In the genomic region with DNA sequence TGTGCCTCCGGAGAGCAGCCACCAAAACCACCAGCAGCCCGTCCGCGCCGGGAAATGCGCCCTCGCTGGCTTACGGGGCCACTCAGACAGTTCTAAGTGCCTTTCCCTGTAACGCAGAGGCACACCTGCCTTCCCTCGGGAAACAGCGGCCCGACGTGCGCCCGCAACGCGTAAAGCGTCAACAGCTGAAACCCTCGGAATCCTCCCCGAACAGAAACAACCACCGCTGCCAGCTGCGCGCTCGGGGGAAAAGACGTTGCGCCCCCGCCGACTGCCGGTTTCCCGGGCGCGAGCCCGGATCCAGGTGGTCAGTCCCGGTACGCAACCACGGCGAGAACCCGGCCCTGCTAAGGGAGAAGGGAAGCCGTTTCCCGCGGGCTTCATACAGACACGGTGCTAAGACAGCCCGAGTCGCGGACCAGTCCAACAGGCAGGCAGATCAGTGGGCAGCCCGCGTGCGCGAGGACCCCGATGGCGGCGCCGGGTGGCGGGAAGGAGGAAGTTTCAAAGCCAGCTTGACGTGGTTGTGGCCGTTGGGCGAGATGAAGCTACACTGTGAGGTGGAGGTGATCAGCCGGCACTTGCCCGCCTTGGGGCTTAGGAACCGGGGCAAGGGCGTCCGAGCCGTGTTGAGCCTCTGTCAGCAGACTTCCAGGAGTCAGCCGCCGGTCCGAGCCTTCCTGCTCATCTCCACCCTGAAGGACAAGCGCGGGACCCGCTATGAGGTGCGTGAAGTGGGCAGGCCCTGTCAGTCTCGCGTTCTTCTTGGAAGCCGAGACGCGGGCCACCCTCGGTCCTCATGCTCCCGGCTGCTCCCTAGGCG, we compare ENCODE assay signal across 8 cellular contexts. TPM values are rescaled to one million over a fixed set of nuclear protein-coding genes. Genes with fewer than 3 reads are reported as not detected.
A peak's percentile ranks its signal among the peaks of the same experiment; 100 is the strongest.
DNase-seq lines count a peak whose midpoint lies in the region; ATAC-seq and TF ChIP-seq lines count a peak whose summit lies in the region.

A gene with protein sequence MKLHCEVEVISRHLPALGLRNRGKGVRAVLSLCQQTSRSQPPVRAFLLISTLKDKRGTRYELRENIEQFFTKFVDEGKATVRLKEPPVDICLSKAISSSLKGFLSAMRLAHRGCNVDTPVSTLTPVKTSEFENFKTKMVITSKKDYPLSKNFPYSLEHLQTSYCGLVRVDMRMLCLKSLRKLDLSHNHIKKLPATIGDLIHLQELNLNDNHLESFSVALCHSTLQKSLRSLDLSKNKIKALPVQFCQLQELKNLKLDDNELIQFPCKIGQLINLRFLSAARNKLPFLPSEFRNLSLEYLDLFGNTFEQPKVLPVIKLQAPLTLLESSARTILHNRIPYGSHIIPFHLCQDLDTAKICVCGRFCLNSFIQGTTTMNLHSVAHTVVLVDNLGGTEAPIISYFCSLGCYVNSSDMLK (plus strand): TSS at position 462 of the 823 bp plus-strand sequence. CDS start 81 bp downstream, at position 543.

- H3K4me3 ChIP-seq in BLaER1 (peak within 1 kb of the TSS; percentile 88), right lobe of liver (peak within 1 kb of the TSS; percentile 72 to 88 (median 75))

- H3K9me3 ChIP-seq in BLaER1 = no peaks in the 10 kb centered on the region
- H3K9me3 ChIP-seq in right lobe of liver = no peaks in the 10 kb centered on the region

- peak within 1 kb of the TSS; percentile 98 for H3K9ac ChIP-seq in BLaER1

- peak; percentile 71 for TF ChIP-seq POLR2A in right lobe of liver (IDR thresholded peaks at IDR 0.05)

- no peaks in the 10 kb centered on the region for H3K27me3 ChIP-seq in BLaER1
- H3K27me3 ChIP-seq in right lobe of liver = no peaks in the 10 kb centered on the region

- peak in 1 of 4 donors; percentile 5 for TF ChIP-seq CTCF in right lobe of liver (IDR thresholded peaks at IDR 0.05)

- H4K20me1 ChIP-seq in BLaER1 = 0 out of 2 replicates have a peak, but pooled peaks cover 6% of the 10 kb centered on the region

- H3K4me2 ChIP-seq in BLaER1 = peak within 1 kb of the TSS; percentile 89

- H3K36me3 ChIP-seq in BLaER1 (peaks cover 24% of the 10 kb centered on the region), right lobe of liver (no peaks in the 10 kb centered on the region)

- intact Hi-C loops in right lobe of liver (cut with DNase I) = no loop called here

- 0% methylated on average over 41 of the region's 78 CpGs for WGBS in right lobe of liver (ENCODE audit: insufficient coverage, low coverage, low lambda C conversion rate, missing lambda C conversion rate)

- peak; percentile 69 for ATAC-seq in GM19324 (IDR thresholded peaks at IDR 0.05; ENCODE audit: low FRiP score, unreplicated experiment)
- peak; percentile 23 for ATAC-seq in HG03469 (IDR thresholded peaks at IDR 0.05; ENCODE audit: unreplicated experiment)
- ATAC-seq in right lobe of liver = peak; percentile 75 to 87 (median 78)

- DNase-seq in NCI-H526 (lab: John Stamatoyannopoulos, UW) = peak; percentile 79 to 94
- peak; percentile 81 to 88 for DNase-seq in activated CD4-positive, alpha-beta T cell treated with anti-CD3 and anti-CD28 coated beads, Interleukin-2, amount 50 U/mL, for 4 hours
- DNase-seq in dermis blood vessel endothelial cell = peak; percentile 91
- peak; percentile 89 to 92 (median 90) for DNase-seq in right lobe of liver
- peak; percentile 88 for DNase-seq in stimulated activated CD4-positive, alpha-beta T cell treated with anti-CD3 and anti-CD28 coated beads, Interleukin-4, amount 100 ng/mL, for 24 hours

- H3K4me1 ChIP-seq in BLaER1 = peaks cover 29% of the 10 kb centered on the region
- peaks cover 0 to 22% (median 7%) of the 10 kb centered on the region in 4 donors for H3K4me1 ChIP-seq in right lobe of liver

- H3K27ac ChIP-seq in BLaER1 (peak within 1 kb of the TSS; percentile 99), right lobe of liver (peak within 1 kb of the TSS; percentile 93 to 97 (median 95))

RNA-seq across cellular contexts. Expression of the gene that starts here (rescaled TPM):
- total RNA-seq in dermis blood vessel endothelial cell = 15.7 and 26.0 TPM in 2 replicates
- 1 to 10 TPM; 3.1 to 5.6 (median 4.3) TPM for total RNA-seq in right lobe of liver

Comparison
In these comparisons a context has a peak if more than half of its experiments do, and no peak if none do; other contexts are left out.
1. Peak in every context shown above with its lines: DNase-seq, ATAC-seq, H3K4me3 ChIP-seq and H3K27ac ChIP-seq.
2. ATAC-seq: peak in every context shown above with its lines; median percentile 78 in right lobe of liver; 69 in GM19324; 23 in HG03469.